Comparison of ENCODE assay signal across 8 cellular contexts in the genomic region with DNA sequence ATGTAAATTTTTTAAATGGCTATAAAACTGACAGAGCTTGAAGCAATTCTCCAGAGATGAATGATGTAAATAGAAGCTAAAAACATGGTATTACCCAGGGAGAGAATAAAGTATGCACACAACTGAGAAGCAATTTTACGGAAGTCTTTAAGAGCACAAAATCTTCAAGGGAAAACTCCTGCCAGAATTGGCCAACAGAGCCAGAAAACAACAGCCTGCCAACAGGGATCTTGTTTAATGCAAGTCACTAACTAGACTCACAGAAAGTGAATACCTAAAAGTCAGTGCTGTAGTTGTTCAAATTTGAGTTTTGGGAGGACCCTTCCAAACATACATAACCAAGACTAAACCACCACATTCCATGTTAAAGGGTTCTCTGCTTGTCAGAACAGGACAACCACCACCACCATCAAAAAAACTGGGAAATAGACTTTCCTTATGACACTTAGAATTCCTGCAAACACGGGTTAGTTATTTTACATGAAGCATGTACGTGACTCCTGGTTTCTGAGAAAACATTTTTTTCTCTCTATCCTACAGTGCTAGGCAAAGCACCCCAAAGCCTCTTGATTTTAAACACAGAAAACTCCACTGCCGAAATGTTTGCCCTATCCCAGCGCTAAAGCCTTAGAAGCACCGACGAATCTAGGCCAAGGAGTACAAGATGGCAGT. TPM values are rescaled to one million over a fixed set of nuclear protein-coding genes. Genes with fewer than 3 reads are reported as not detected.
DNase-seq lines count a peak whose midpoint lies in the region; ATAC-seq and TF ChIP-seq lines count a peak whose summit lies in the region.

No MANE protein-coding gene starts in this region.

- no peak for TF ChIP-seq POLR2A in thyroid gland (IDR thresholded peaks at IDR 0.05)

- no peaks in the 10 kb centered on the region for H3K9me3 ChIP-seq in liver (ENCODE audit: control insufficient read depth in 4 of 4, low read length in 3 of 4)
- H3K9me3 ChIP-seq in thyroid gland = no peaks in the 10 kb centered on the region

- intact Hi-C loops in CD14-positive monocyte (cut with micrococcal nuclease) (loop anchor here in 1 of 2 donors (5.0 to 10.0 kb wide), 3 partner anchors 100 to 553 kb away; partner anchors contain the start of genes FAF1, NRDC and OSBPL9), thyroid gland (cut with DNase I) (no loop called here)

- H3K4me2 ChIP-seq in KMS-11 = peak overlapping the region; percentile 36; the same call in 1 of the 2 replicates

- no peak overlapping the region for H3K27ac ChIP-seq in KMS-11
- H3K27ac ChIP-seq in liver (ENCODE audit: low read depth in 1 of 2, low read length in 2 of 2) = peak overlapping the region; percentile 95 to 96
- peak overlapping the region; percentile 88 to 94 (median 91) for H3K27ac ChIP-seq in thyroid gland

- H2AFZ ChIP-seq in KMS-11 (ENCODE audit: low read depth) = peak overlapping the region; percentile 26; the same call in 1 of the 2 replicates

- no peaks in the 10 kb centered on the region for H3K9me3 Mint-ChIP-seq in CD14-positive monocyte

- H3K4me1 Mint-ChIP-seq in CD14-positive monocyte = peaks cover 60% of the 10 kb centered on the region

- H3K36me3 ChIP-seq in KMS-11 (ENCODE audit: insufficient read depth) = no peaks in the 10 kb centered on the region
- no peaks in the 10 kb centered on the region for H3K36me3 ChIP-seq in liver (ENCODE audit: control insufficient read depth in 4 of 4, insufficient read depth in 3 of 4, low read depth in 1 of 4, low read length in 3 of 4)
- no peaks in the 10 kb centered on the region for H3K36me3 ChIP-seq in thyroid gland

- TF ChIP-seq RAD21 in liver (IDR thresholded peaks at IDR 0.05) = no peak

- no peak for TF ChIP-seq CTCF in CD14-positive monocyte (IDR thresholded peaks at IDR 0.05)
- TF ChIP-seq CTCF in KMS-11 (conservative IDR thresholded peaks at IDR 0.05; ENCODE audit: low read depth, low read length) = no peak
- TF ChIP-seq CTCF in liver (IDR thresholded peaks at IDR 0.05; ENCODE audit: low read depth, low read length, missing input control) = no peak
- TF ChIP-seq CTCF in thyroid gland (IDR thresholded peaks at IDR 0.05) = no peak

- H3K79me2 ChIP-seq in KMS-11 (ENCODE audit: insufficient read depth, low read depth) = no peaks in the 10 kb centered on the region

- peak overlapping the region; percentile 44; the same call in 1 of the 2 replicates for H3K9ac ChIP-seq in KMS-11
- H3K9ac ChIP-seq in liver (ENCODE audit: low read depth in 1 of 2, low read length in 2 of 2) = peak overlapping the region in 1 of 2 donors; percentile 96

- H3K4me3 Mint-ChIP-seq in CD14-positive monocyte = peak overlapping the region; percentile 92 to 98

- WGBS in liver = 10% methylated on average over 7 of the region's 7 CpGs
- WGBS in thyroid gland, 2 donors = 3 to 6% methylated on average over 7 of the region's 7 CpGs

- no peaks in the 10 kb centered on the region for H4K20me1 ChIP-seq in KMS-11 (ENCODE audit: insufficient read depth)

- ATAC-seq in GM18502 (IDR thresholded peaks at IDR 0.05; ENCODE audit: poor library complexity, unreplicated experiment) (no peak), GM21515 (IDR thresholded peaks at IDR 0.05; ENCODE audit: unreplicated experiment) (no peak)

- no peak overlapping the region for H3K4me3 ChIP-seq in KMS-11 (IDR thresholded peaks at IDR 0.05; ENCODE audit: insufficient read depth, low read depth, low read length)
- H3K4me3 ChIP-seq in liver (ENCODE audit: low read depth in 1 of 3, low read length in 3 of 3) = peak overlapping the region; percentile 83 to 99 (median 96)
- peak overlapping the region; percentile 51 to 89 (median 57) for H3K4me3 ChIP-seq in thyroid gland (replicated peaks in 1 of 3)

- DNase-seq in CD14-positive monocyte (ENCODE audit: low spot score) = no peak
- peak; percentile 31 for DNase-seq in astrocyte of the hippocampus (ENCODE audit: low read depth, low spot score)
- peak; percentile 13 to 20 for DNase-seq in thyroid gland
- no peak for DNase-seq in stimulated activated CD4-positive, alpha-beta T cell treated with anti-CD3 and anti-CD28 coated beads, Interleukin-2, amount 100 ng/mL, for 24 hours

- H3K36me3 Mint-ChIP-seq in CD14-positive monocyte = no peaks in the 10 kb centered on the region

- H3K27ac Mint-ChIP-seq in CD14-positive monocyte = peak overlapping the region; percentile 88 to 98 (median 94)

- H3K4me1 ChIP-seq in KMS-11 (ENCODE audit: low read depth, poor library complexity, severe bottlenecking) = no peaks in the 10 kb centered on the region
- H3K4me1 ChIP-seq in liver (ENCODE audit: control insufficient read depth in 4 of 4, insufficient read depth in 4 of 4, low read length in 3 of 4) = peaks cover 4 to 41% (median 11%) of the 10 kb centered on the region in 4 donors
- H3K4me1 ChIP-seq in thyroid gland = peaks cover 37 to 45% of the 10 kb centered on the region in 2 donors

- no peaks in the 10 kb centered on the region for H3K27me3 Mint-ChIP-seq in CD14-positive monocyte (ENCODE audit: low read depth in 3 of 3)

- H3K27me3 ChIP-seq in KMS-11 (ENCODE audit: insufficient read depth, low read depth) = no peaks in the 10 kb centered on the region
- H3K27me3 ChIP-seq in liver (ENCODE audit: control insufficient read depth in 4 of 4, insufficient read depth in 4 of 4, low read length in 3 of 4) = no peaks in the 10 kb centered on the region
- no peaks in the 10 kb centered on the region for H3K27me3 ChIP-seq in thyroid gland

TF ChIP-seq in liver, 16 proteins besides CTCF, POLR2A, EP300 and RAD21:
- TF ChIP-seq, protein P1, sequence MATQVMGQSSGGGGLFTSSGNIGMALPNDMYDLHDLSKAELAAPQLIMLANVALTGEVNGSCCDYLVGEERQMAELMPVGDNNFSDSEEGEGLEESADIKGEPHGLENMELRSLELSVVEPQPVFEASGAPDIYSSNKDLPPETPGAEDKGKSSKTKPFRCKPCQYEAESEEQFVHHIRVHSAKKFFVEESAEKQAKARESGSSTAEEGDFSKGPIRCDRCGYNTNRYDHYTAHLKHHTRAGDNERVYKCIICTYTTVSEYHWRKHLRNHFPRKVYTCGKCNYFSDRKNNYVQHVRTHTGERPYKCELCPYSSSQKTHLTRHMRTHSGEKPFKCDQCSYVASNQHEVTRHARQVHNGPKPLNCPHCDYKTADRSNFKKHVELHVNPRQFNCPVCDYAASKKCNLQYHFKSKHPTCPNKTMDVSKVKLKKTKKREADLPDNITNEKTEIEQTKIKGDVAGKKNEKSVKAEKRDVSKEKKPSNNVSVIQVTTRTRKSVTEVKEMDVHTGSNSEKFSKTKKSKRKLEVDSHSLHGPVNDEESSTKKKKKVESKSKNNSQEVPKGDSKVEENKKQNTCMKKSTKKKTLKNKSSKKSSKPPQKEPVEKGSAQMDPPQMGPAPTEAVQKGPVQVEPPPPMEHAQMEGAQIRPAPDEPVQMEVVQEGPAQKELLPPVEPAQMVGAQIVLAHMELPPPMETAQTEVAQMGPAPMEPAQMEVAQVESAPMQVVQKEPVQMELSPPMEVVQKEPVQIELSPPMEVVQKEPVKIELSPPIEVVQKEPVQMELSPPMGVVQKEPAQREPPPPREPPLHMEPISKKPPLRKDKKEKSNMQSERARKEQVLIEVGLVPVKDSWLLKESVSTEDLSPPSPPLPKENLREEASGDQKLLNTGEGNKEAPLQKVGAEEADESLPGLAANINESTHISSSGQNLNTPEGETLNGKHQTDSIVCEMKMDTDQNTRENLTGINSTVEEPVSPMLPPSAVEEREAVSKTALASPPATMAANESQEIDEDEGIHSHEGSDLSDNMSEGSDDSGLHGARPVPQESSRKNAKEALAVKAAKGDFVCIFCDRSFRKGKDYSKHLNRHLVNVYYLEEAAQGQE (IDR thresholded peaks at IDR 0.05) = no peak
- TF ChIP-seq SP1 (IDR thresholded peaks at IDR 0.05) = no peak
- TF ChIP-seq, protein P2, sequence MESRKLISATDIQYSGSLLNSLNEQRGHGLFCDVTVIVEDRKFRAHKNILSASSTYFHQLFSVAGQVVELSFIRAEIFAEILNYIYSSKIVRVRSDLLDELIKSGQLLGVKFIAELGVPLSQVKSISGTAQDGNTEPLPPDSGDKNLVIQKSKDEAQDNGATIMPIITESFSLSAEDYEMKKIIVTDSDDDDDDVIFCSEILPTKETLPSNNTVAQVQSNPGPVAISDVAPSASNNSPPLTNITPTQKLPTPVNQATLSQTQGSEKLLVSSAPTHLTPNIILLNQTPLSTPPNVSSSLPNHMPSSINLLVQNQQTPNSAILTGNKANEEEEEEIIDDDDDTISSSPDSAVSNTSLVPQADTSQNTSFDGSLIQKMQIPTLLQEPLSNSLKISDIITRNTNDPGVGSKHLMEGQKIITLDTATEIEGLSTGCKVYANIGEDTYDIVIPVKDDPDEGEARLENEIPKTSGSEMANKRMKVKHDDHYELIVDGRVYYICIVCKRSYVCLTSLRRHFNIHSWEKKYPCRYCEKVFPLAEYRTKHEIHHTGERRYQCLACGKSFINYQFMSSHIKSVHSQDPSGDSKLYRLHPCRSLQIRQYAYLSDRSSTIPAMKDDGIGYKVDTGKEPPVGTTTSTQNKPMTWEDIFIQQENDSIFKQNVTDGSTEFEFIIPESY (IDR thresholded peaks at IDR 0.05) = no peak
- no peak for TF ChIP-seq EGR1 (IDR thresholded peaks at IDR 0.05; ENCODE audit: low read depth in 2 of 2)
- no peak for TF ChIP-seq HNF4A (conservative IDR thresholded peaks at IDR 0.05)
- TF ChIP-seq FOXA2 (IDR thresholded peaks at IDR 0.05) = no peak
- no peak for TF ChIP-seq RXRA (IDR thresholded peaks at IDR 0.05)
- TF ChIP-seq FOXA1 (IDR thresholded peaks at IDR 0.05) = no peak
- no peak for TF ChIP-seq GABPA (IDR thresholded peaks at IDR 0.05 in 1 of 2, conservative IDR thresholded peaks at IDR 0.05 in 1 of 2)
- no peak for TF ChIP-seq YY1 (IDR thresholded peaks at IDR 0.05)
- no peak for TF ChIP-seq ATF3 (IDR thresholded peaks at IDR 0.05)
- TF ChIP-seq, protein P3, sequence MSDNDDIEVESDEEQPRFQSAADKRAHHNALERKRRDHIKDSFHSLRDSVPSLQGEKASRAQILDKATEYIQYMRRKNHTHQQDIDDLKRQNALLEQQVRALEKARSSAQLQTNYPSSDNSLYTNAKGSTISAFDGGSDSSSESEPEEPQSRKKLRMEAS (IDR thresholded peaks at IDR 0.05) = no peak
- TF ChIP-seq JUND (IDR thresholded peaks at IDR 0.05) = no peak
- TF ChIP-seq HNF4G (IDR thresholded peaks at IDR 0.05) = no peak

RNA-seq across cellular contexts. Expression of gene EPS15, which starts 1.6 kb away (rescaled TPM):
- polyA plus RNA-seq in CD14-positive monocyte = 10 to 100 TPM; 36.4 to 53.6 TPM
- 10 to 100 TPM; 25.3 to 52.1 TPM for total RNA-seq in liver
- polyA plus RNA-seq in liver = 10 to 100 TPM in 1 of 2 donors, 1 to 10 TPM in 1; 8.8 to 13.0 TPM
- total RNA-seq in thyroid gland = 100 to 1,000 TPM in 3 of 4 donors, 10 to 100 TPM in 1; 88.0 to 128 (median 102) TPM

Comparison
In these comparisons a context has a peak if more than half of its experiments do, and no peak if none do; other contexts are left out.
1. DNase-seq: peak in astrocyte of the hippocampus (single experiment) and thyroid gland (2 of 2); none in CD14-positive monocyte (single experiment) and stimulated activated CD4-positive, alpha-beta T cell treated with anti-CD3 and anti-CD28 coated beads, Interleukin-2, amount 100 ng/mL, for 24 hours (0 of 2).